Comparison of ENCODE assay signal across 7 cellular contexts in the genomic region with DNA sequence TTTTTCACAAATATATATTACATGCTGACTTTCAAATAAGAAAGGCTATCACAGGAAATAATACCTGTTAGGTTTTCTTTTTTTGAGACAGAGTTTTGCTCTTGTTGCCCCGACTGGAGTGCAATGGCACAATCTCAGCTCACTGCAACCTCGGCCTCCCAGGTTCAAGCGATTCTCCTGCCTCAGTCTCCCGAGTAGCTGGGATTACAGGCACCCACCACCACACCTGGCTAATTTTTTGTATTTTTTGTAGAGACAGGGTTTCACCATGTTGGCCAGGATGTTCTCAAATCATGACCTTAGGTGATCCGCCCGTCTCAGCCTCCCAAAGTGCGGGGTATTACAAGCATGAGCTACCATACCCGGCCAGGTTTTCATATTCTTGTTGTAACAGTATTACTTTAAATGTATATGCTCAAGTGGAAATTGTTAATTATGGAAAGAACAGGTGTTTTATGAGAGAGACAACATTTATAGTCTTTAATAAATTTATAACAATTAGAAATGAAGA.
DNase-seq lines count a peak whose midpoint lies in the region; ATAC-seq and TF ChIP-seq lines count a peak whose summit lies in the region.
"Not testable (repeated sequence)": the region's sequence is repeated elsewhere in the genome, so short reads cannot be mapped to it uniquely, and the experiment has no call there.

No MANE protein-coding gene starts in this region.

- H3K9ac ChIP-seq in PC-3 (ENCODE audit: low read length): peak overlapping the region; percentile 51; the same call in 1 of the 2 replicates
- H3K9ac ChIP-seq in fibroblast of lung (ENCODE audit: insufficient read depth, low read length): not testable (repeated sequence)

- H3K27ac Mint-ChIP-seq in CD8-positive, alpha-beta memory T cell: peak overlapping the region; percentile 87 to 98 (median 94)
- H3K27ac Mint-ChIP-seq in activated T-cell treated with anti-CD3 and anti-CD28 coated beads, Interleukin-2, amount 50 U/mL, for 72 hours: peak overlapping the region; percentile 97
- peak overlapping the region; percentile 81 for H3K27ac Mint-ChIP-seq in activated naive CD8-positive, alpha-beta T cell treated with anti-CD3 and anti-CD28 coated beads for 36 hours
- H3K27ac Mint-ChIP-seq in natural killer cell treated with Interleukin-12 subunit alpha and Interleukin-12 subunit beta and Interleukin-15 and Interleukin-18, amount 100 ng/mL, for 72 hours: peak overlapping the region; percentile 98 to 100

- H3K9me2 ChIP-seq in PC-3 (replicated peaks; ENCODE audit: low read length): not testable (repeated sequence)

- H3K9me3 Mint-ChIP-seq in CD8-positive, alpha-beta memory T cell; activated T-cell treated with anti-CD3 and anti-CD28 coated beads, Interleukin-2, amount 50 U/mL, for 72 hours; activated naive CD8-positive, alpha-beta T cell treated with anti-CD3 and anti-CD28 coated beads for 36 hours; natural killer cell treated with Interleukin-12 subunit alpha and Interleukin-12 subunit beta and Interleukin-15 and Interleukin-18, amount 100 ng/mL, for 72 hours: not testable (repeated sequence)

- not testable (repeated sequence) for H3K36me3 ChIP-seq in CD8-positive, alpha-beta memory T cell (ENCODE audit: insufficient read depth, low read length); PC-3 (ENCODE audit: low read depth, low read length); fibroblast of lung (ENCODE audit: control insufficient read depth, insufficient read depth, low read length)

- not testable (repeated sequence) for ATAC-seq in PC-3; activated T-cell treated with anti-CD3 and anti-CD28 coated beads, Interleukin-2, amount 50 U/mL, for 72 hours (replicated peaks in 1 of 2); natural killer cell treated with Interleukin-12 subunit alpha and Interleukin-12 subunit beta and Interleukin-15 and Interleukin-18, amount 100 ng/mL, for 72 hours

- H2AFZ ChIP-seq in PC-3 (ENCODE audit: low read length); fibroblast of lung (ENCODE audit: low read length): not testable (repeated sequence)

- not testable (repeated sequence) for H3F3A ChIP-seq in PC-3 (ENCODE audit: low read length, unreplicated experiment)

- TF ChIP-seq CTCF in PC-3 (conservative IDR thresholded peaks at IDR 0.05; ENCODE audit: low read depth, low read length); fibroblast of lung (conservative IDR thresholded peaks at IDR 0.05 in 1 of 2, IDR thresholded peaks at IDR 0.05 in 1 of 2; ENCODE audit: low read depth in 1 of 2, low read length in 2 of 2): not testable (repeated sequence)

- not testable (repeated sequence) for H3K27me3 ChIP-seq in CD8-positive, alpha-beta memory T cell (ENCODE audit: insufficient read depth, low read length, poor library complexity, severe bottlenecking); PC-3 (ENCODE audit: low read length); fibroblast of lung (ENCODE audit: control insufficient read depth, insufficient read depth, low read length)

- H3K4me1 ChIP-seq in CD8-positive, alpha-beta memory T cell (ENCODE audit: insufficient read depth, low read length): peaks cover 52% of the 10 kb centered on the region
- H3K4me1 ChIP-seq in PC-3 (ENCODE audit: insufficient read depth, low read length) (peaks cover 56% of the 10 kb centered on the region), fibroblast of lung (ENCODE audit: control insufficient read depth, extremely low read depth, insufficient read depth, low read length) (peaks cover 16% of the 10 kb centered on the region)

- DNase-seq in CD8-positive, alpha-beta memory T cell; PC-3; activated T-cell treated with anti-CD3 and anti-CD28 coated beads, Interleukin-2, amount 50 U/mL, for 72 hours; activated naive CD8-positive, alpha-beta T cell treated with anti-CD3 and anti-CD28 coated beads for 36 hours; fibroblast of lung (ENCODE audit: low read depth in 2 of 2); natural killer cell treated with Interleukin-12 subunit alpha and Interleukin-12 subunit beta and Interleukin-15 and Interleukin-18, amount 100 ng/mL, for 72 hours (ENCODE audit: low spot score): not testable (repeated sequence)
- DNase-seq in activated CD4-positive, alpha-beta T cell treated with anti-CD3 and anti-CD28 coated beads for 48 hours: peak; percentile 30

- H3K4me1 Mint-ChIP-seq in CD8-positive, alpha-beta memory T cell: peaks cover 48 to 70% (median 63%) of the 10 kb centered on the region in 3 donors
- H3K4me1 Mint-ChIP-seq in activated T-cell treated with anti-CD3 and anti-CD28 coated beads, Interleukin-2, amount 50 U/mL, for 72 hours (ENCODE audit: low read depth): peaks cover 65% of the 10 kb centered on the region
- peaks cover 44% of the 10 kb centered on the region for H3K4me1 Mint-ChIP-seq in activated naive CD8-positive, alpha-beta T cell treated with anti-CD3 and anti-CD28 coated beads for 36 hours
- peaks cover 36 to 44% of the 10 kb centered on the region in 2 donors for H3K4me1 Mint-ChIP-seq in natural killer cell treated with Interleukin-12 subunit alpha and Interleukin-12 subunit beta and Interleukin-15 and Interleukin-18, amount 100 ng/mL, for 72 hours (ENCODE audit: low read depth in 2 of 2)

- POLR2A ChIA-PET in CD8-positive, alpha-beta memory T cell (lab: Charles Lee): interaction anchor here (1.7 kb wide), 1 partner anchor 32 kb away, joined by 3 read pairs; no protein-coding TSS in a partner anchor
- POLR2A ChIA-PET in PC-3 (lab: Charles Lee; ENCODE audit: unreplicated experiment): not testable (repeated sequence)

- H3K27ac ChIP-seq in CD8-positive, alpha-beta memory T cell (ENCODE audit: low read depth, low read length): not testable (repeated sequence)
- H3K27ac ChIP-seq in PC-3 (ENCODE audit: low read length) (peak overlapping the region; percentile 94), fibroblast of lung (ENCODE audit: insufficient read depth, low read length) (peak overlapping the region; percentile 88)

- H3K27me3 Mint-ChIP-seq in CD8-positive, alpha-beta memory T cell; activated T-cell treated with anti-CD3 and anti-CD28 coated beads, Interleukin-2, amount 50 U/mL, for 72 hours (ENCODE audit: low read depth); activated naive CD8-positive, alpha-beta T cell treated with anti-CD3 and anti-CD28 coated beads for 36 hours; natural killer cell treated with Interleukin-12 subunit alpha and Interleukin-12 subunit beta and Interleukin-15 and Interleukin-18, amount 100 ng/mL, for 72 hours: not testable (repeated sequence)

- peak overlapping the region; percentile 68 for H3K4me2 ChIP-seq in PC-3 (ENCODE audit: low read length)
- not testable (repeated sequence) for H3K4me2 ChIP-seq in fibroblast of lung (ENCODE audit: extremely low read depth, insufficient read depth, low read length)

- not testable (repeated sequence) for H3K79me2 ChIP-seq in PC-3 (ENCODE audit: low read length); fibroblast of lung (ENCODE audit: control insufficient read depth, insufficient read depth, low read length)

- H3K9me3 ChIP-seq in CD8-positive, alpha-beta memory T cell (ENCODE audit: low read length); PC-3 (ENCODE audit: low read length); fibroblast of lung (ENCODE audit: control insufficient read depth, insufficient read depth, low read depth, low read length): not testable (repeated sequence)

- not testable (repeated sequence) for H4K20me1 ChIP-seq in PC-3 (ENCODE audit: low read length); fibroblast of lung (ENCODE audit: control insufficient read depth, extremely low read depth, insufficient read depth, low read length)

- not testable (repeated sequence) for H3K4me3 ChIP-seq in CD8-positive, alpha-beta memory T cell (ENCODE audit: low read length); PC-3 (ENCODE audit: low read length); fibroblast of lung (replicated peaks in 1 of 4; ENCODE audit: control extremely low read depth in 1 of 4, insufficient read depth in 1 of 4, low read depth in 3 of 4, low read length in 4 of 4)

- not testable (repeated sequence) for BruUV-seq in PC-3 (replicated peaks; lab: Mats Ljungman, UMichigan)

- not testable (repeated sequence) for H3K36me3 Mint-ChIP-seq in CD8-positive, alpha-beta memory T cell
- H3K36me3 Mint-ChIP-seq in activated T-cell treated with anti-CD3 and anti-CD28 coated beads, Interleukin-2, amount 50 U/mL, for 72 hours (ENCODE audit: insufficient read depth in 2 of 2): peaks cover 2 to 13% of the 10 kb centered on the region in 2 donors
- peaks cover 17% of the 10 kb centered on the region for H3K36me3 Mint-ChIP-seq in activated naive CD8-positive, alpha-beta T cell treated with anti-CD3 and anti-CD28 coated beads for 36 hours
- H3K36me3 Mint-ChIP-seq in natural killer cell treated with Interleukin-12 subunit alpha and Interleukin-12 subunit beta and Interleukin-15 and Interleukin-18, amount 100 ng/mL, for 72 hours: peaks cover 16% of the 10 kb centered on the region

- H3K4me3 Mint-ChIP-seq in CD8-positive, alpha-beta memory T cell: peak overlapping the region; percentile 63 to 92 (median 69)
- H3K4me3 Mint-ChIP-seq in activated T-cell treated with anti-CD3 and anti-CD28 coated beads, Interleukin-2, amount 50 U/mL, for 72 hours: peak overlapping the region; percentile 70 to 79
- not testable (repeated sequence) for H3K4me3 Mint-ChIP-seq in activated naive CD8-positive, alpha-beta T cell treated with anti-CD3 and anti-CD28 coated beads for 36 hours
- peak overlapping the region; percentile 74 for H3K4me3 Mint-ChIP-seq in natural killer cell treated with Interleukin-12 subunit alpha and Interleukin-12 subunit beta and Interleukin-15 and Interleukin-18, amount 100 ng/mL, for 72 hours

- intact Hi-C loops in PC-3 (cut with micrococcal nuclease): loop anchor here (1.0 to 10.0 kb wide), 3 partner anchors 20 to 93 kb away; partner anchors contain the start of gene SLC39A10

- CTCF ChIA-PET in CD8-positive, alpha-beta memory T cell (lab: Charles Lee): interaction anchor here (0.7 to 3.3 kb wide), 5 partner anchors 10 to 66 kb away, joined by 3 to 9 read pairs (median 4); no protein-coding TSS in a partner anchor
- CTCF ChIA-PET in PC-3 (lab: Charles Lee): not testable (repeated sequence)
